ENCODE assay signal across 11 cellular contexts in the genomic region with DNA sequence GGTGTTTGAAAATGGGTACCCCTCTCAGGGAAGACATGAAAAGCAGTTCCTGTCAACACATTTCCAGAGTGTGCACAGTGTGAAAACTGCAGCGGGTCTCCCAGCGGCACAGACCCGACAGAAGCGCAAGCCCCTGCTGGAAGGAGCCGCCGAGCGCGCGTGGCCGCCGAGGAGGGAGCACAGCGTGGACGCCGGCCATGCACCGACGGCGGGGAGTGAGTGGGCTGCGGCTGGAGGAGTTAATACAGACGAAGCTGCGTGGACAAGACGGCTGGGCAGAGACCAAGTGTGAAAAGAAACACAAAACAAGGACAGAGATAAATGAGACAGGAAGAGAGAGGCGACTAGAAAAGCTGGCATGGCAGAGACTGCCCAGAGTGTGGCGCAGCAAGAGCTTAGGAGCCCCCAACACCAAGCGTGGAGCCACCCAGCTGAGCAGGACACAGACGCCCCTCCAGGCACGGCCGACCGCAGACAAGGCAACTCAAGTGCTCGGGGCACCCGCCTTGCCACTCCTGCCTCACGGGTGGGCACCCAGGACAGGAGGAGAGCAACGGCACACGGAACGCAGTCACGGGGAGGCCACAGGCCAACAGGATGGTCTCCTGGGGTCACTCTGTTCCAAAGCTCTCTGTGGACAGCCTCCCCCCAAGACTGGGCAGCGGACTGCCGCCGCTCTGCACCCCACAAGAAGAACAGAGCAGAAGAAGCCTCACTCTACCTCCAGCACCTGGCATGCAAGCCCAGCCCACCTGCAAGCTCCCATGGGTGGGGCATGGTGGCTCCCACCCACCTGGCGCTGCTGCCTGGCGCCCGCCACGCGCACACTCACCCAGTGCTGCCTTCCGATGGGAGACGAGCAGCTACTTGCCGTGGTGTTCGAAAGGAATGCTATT. TPM values are rescaled to one million over a fixed set of nuclear protein-coding genes. Genes with fewer than 3 reads are reported as not detected.
DNase-seq lines count a peak whose midpoint lies in the region; TF ChIP-seq lines count a peak whose summit lies in the region.
"Had no signal": no experiment of that assay in that cellular context is flagged by ENCODE, and none has a peak within 500 bp of the region (broad histone marks: within the 10 kb centered on the region; RNA-seq: fewer than 3 reads in every experiment).

No MANE protein-coding gene starts in this region.

- H3F3A ChIP-seq in GM23248 (ENCODE audit: insufficient read depth) (peaks cover 66% of the 10 kb centered on the region), neural progenitor cell (ENCODE audit: low read depth) (peaks cover 4% of the 10 kb centered on the region)

- no peak overlapping the region for H2AFZ ChIP-seq in ACC112 (ENCODE audit: low read length, unreplicated experiment)
- no peak overlapping the region for H2AFZ ChIP-seq in GM23248
- no peak overlapping the region for H2AFZ ChIP-seq in neural progenitor cell (replicated peaks)

- H3K4me3 Mint-ChIP-seq in MCF 10A (ENCODE audit: unreplicated experiment) = no peak overlapping the region
- H3K4me3 Mint-ChIP-seq in neural progenitor cell = no peak overlapping the region

- H3K4me2 ChIP-seq in GM23248 (ENCODE audit: unreplicated experiment) = no peak overlapping the region
- H3K4me2 ChIP-seq in neural progenitor cell = no peak overlapping the region

- WGBS in GM23248 (ENCODE audit: low coverage in 1 of 2, low lambda C conversion rate in 2 of 2, missing lambda C conversion rate in 2 of 2), 2 experiments = 91 to 93% methylated on average over 46 to 47 of the region's 47 CpGs

- H3K9me3 ChIP-seq in GM23248 (ENCODE audit: low read depth) (no peaks in the 10 kb centered on the region), neural progenitor cell (ENCODE audit: low read depth) (no peaks in the 10 kb centered on the region), ascending aorta (no peaks in the 10 kb centered on the region)
- H3K9me3 ChIP-seq: SJCRH30 had no signal

- TF ChIP-seq CTCF in MCF 10A (IDR thresholded peaks at IDR 0.05; ENCODE audit: unreplicated experiment) (no peak), neural progenitor cell (IDR thresholded peaks at IDR 0.05) (no peak), ascending aorta (IDR thresholded peaks at IDR 0.05) (no peak)

- H4K20me1 ChIP-seq in GM23248 (ENCODE audit: insufficient read depth) = peaks cover 6% of the 10 kb centered on the region; the same call in 1 of the 2 replicates
- peaks cover 97% of the 10 kb centered on the region for H4K20me1 ChIP-seq in neural progenitor cell (ENCODE audit: low read depth)

- H3K9me3 Mint-ChIP-seq in MCF 10A (ENCODE audit: unreplicated experiment) (no peaks in the 10 kb centered on the region), neural progenitor cell (no peaks in the 10 kb centered on the region)

- H3K4me3 ChIP-seq in ACC112 (ENCODE audit: low read depth, low read length) (no peak overlapping the region), GM23248 (no peak overlapping the region), neural progenitor cell (no peak overlapping the region), ascending aorta (no peak overlapping the region)
- H3K4me3 ChIP-seq: SJCRH30 had no signal

- H3K9ac ChIP-seq in GM23248 (no peak overlapping the region), neural progenitor cell (no peak overlapping the region)

- DNase-seq in GM23248 = no peak
- no peak for DNase-seq in MCF 10A (ENCODE audit: unreplicated experiment)
- no peak for DNase-seq in neural progenitor cell (ENCODE audit: low spot score)
- DNase-seq in NCI-H345 (lab: John Stamatoyannopoulos, UW) = no peak
- DNase-seq in kidney glomerular epithelial cell (lab: John Stamatoyannopoulos, UW) = no peak
- no peak for DNase-seq in ascending aorta (ENCODE audit: low spot score in 2 of 2)
- DNase-seq in COLO829 (ENCODE audit: low spot score) = no peak
- DNase-seq: COR-L47, NCI-H1048, SJCRH30 had no signal

- H3K4me1 Mint-ChIP-seq in MCF 10A (ENCODE audit: insufficient read depth, unreplicated experiment) (peaks cover 62% of the 10 kb centered on the region), neural progenitor cell (peaks cover 10% of the 10 kb centered on the region)

- intact Hi-C loops in MCF 10A (cut with micrococcal nuclease) = loop anchor here (1.0 to 10.0 kb wide), 2 partner anchors 52 to 211 kb away; partner anchors contain the start of genes DCXR and RAC3
- intact Hi-C loops in ascending aorta (cut with DNase I) = loop anchor here (2.0 kb wide), 1 partner anchor 47 kb away; no protein-coding TSS in a partner anchor

- H3K79me2 ChIP-seq in ACC112 (ENCODE audit: control insufficient read depth, insufficient read depth, low read length, unreplicated experiment) (peaks cover 2% of the 10 kb centered on the region), GM23248 (ENCODE audit: insufficient read depth) (peaks cover 40% of the 10 kb centered on the region), neural progenitor cell (ENCODE audit: low read depth) (peaks cover 46% of the 10 kb centered on the region)

- in situ Hi-C loops in GM23248 (cut with MboI) = no loop called here

- POLR2A ChIA-PET in MCF 10A (lab: Yijun Ruan, JAX) = interaction anchor here (1.5 to 6.2 kb wide), 2 partner anchors 39 to 52 kb away, joined by 5 to 49 read pairs; no protein-coding TSS in a partner anchor

- H3K27ac Mint-ChIP-seq in MCF 10A (ENCODE audit: low read depth, unreplicated experiment) = peak overlapping the region; percentile 70
- H3K27ac Mint-ChIP-seq in neural progenitor cell = no peak overlapping the region

- H3K36me3 ChIP-seq in ACC112 (ENCODE audit: insufficient read depth, low read length) (peaks cover 56% of the 10 kb centered on the region), GM23248 (ENCODE audit: low read depth) (peaks cover 25% of the 10 kb centered on the region), neural progenitor cell (no peaks in the 10 kb centered on the region), ascending aorta (peaks cover 74 to 77% of the 10 kb centered on the region in 2 donors)

- BruUV-seq in MCF 10A (replicated peaks; lab: Mats Ljungman, UMichigan) = no TSS peak

- H3K27me3 Mint-ChIP-seq in MCF 10A (ENCODE audit: insufficient read depth, unreplicated experiment) (no peaks in the 10 kb centered on the region), neural progenitor cell (ENCODE audit: insufficient read depth, low read depth) (peaks cover 5% of the 10 kb centered on the region)

- no peaks in the 10 kb centered on the region for H3K27me3 ChIP-seq in ACC112 (ENCODE audit: insufficient read depth, low read length)
- no peaks in the 10 kb centered on the region for H3K27me3 ChIP-seq in GM23248 (replicated peaks; ENCODE audit: insufficient read depth)
- H3K27me3 ChIP-seq in neural progenitor cell = no peaks in the 10 kb centered on the region
- no peaks in the 10 kb centered on the region for H3K27me3 ChIP-seq in ascending aorta
- H3K27me3 ChIP-seq: SJCRH30 had no signal

- H3K27ac ChIP-seq in ACC112 (ENCODE audit: low read depth, low read length) (peak overlapping the region; percentile 72), GM23248 (peak overlapping the region; percentile 87), neural progenitor cell (peak overlapping the region; percentile 46), ascending aorta (no peak overlapping the region)
- H3K27ac ChIP-seq: SJCRH30 had no signal

- H3K36me3 Mint-ChIP-seq in MCF 10A (ENCODE audit: insufficient read depth, unreplicated experiment) (peaks cover 100% of the 10 kb centered on the region), neural progenitor cell (peaks cover 26% of the 10 kb centered on the region)

- H3K4me1 ChIP-seq in ACC112 (ENCODE audit: control insufficient read depth, insufficient read depth, low read length, unreplicated experiment) (peaks cover 50% of the 10 kb centered on the region), GM23248 (ENCODE audit: insufficient read depth) (peaks cover 35% of the 10 kb centered on the region), neural progenitor cell (no peaks in the 10 kb centered on the region), ascending aorta (peaks cover 28 to 40% of the 10 kb centered on the region in 2 donors)
- H3K4me1 ChIP-seq: SJCRH30 had no signal

- H3K9me2 ChIP-seq in GM23248 (ENCODE audit: insufficient read depth) = no peaks in the 10 kb centered on the region

- CTCF ChIA-PET in MCF 10A (lab: Yijun Ruan, JAX) = no interaction called here

RNA-seq across cellular contexts. Expression of gene SLC16A3, which starts 16.6 kb away (rescaled TPM):
- total RNA-seq in GM23248 (2014; rRNA removed; shearing (Covaris generic)) = 550 and 595 TPM in 2 replicates
- polyA plus RNA-seq in GM23248 (2016; fragmentation: Nextera tagmentation; extraction: Ambion mirVana) = 95.5 and 97.7 TPM in 2 replicates
- total RNA-seq in MCF 10A (2022) = 268 and 350 TPM in 2 replicates
- total RNA-seq in neural progenitor cell (ENCODE audit: low replicate concordance) = 21.0 and 82.9 TPM in 2 replicates
- 253 TPM for total RNA-seq in ascending aorta

RNA-seq across cellular contexts. Expression of gene CSNK1D, which starts 28.1 kb away (rescaled TPM):
- 24.5 and 35.1 TPM in 2 replicates for total RNA-seq in GM23248 (2014; rRNA removed; shearing (Covaris generic))
- 102 and 114 TPM in 2 replicates for polyA plus RNA-seq in GM23248 (2016; fragmentation: Nextera tagmentation; extraction: Ambion mirVana)
- total RNA-seq in MCF 10A (2022) = 191 and 193 TPM in 2 replicates
- total RNA-seq in neural progenitor cell (ENCODE audit: low replicate concordance) = 41.5 and 60.7 TPM in 2 replicates
- total RNA-seq in ascending aorta = 86.8 TPM

RNA-seq across cellular contexts. Expression of gene CCDC57, which starts 32.8 kb away (rescaled TPM):
- total RNA-seq in GM23248 (2014; rRNA removed; shearing (Covaris generic)) = 12.3 and 15.3 TPM in 2 replicates
- polyA plus RNA-seq in GM23248 (2016; fragmentation: Nextera tagmentation; extraction: Ambion mirVana) = 6.2 and 10.6 TPM in 2 replicates
- 86.8 and 87.3 TPM in 2 replicates for total RNA-seq in MCF 10A (2022)
- 15.0 and 29.8 TPM in 2 replicates for total RNA-seq in neural progenitor cell (ENCODE audit: low replicate concordance)
- total RNA-seq in ascending aorta = 12.8 TPM

Comparison
In these comparisons a context has a peak if more than half of its experiments do, and no peak if none do; other contexts are left out.
1. H3K27ac ChIP-seq: peak in ACC112 (single experiment), GM23248 (single experiment) and neural progenitor cell (single experiment); none in ascending aorta (0 of 2).